ENCODE assay signal across 7 cellular contexts in genomic region chr20:25867015-25867775, GRCh38.
DNase-seq lines count a peak whose midpoint lies in the region; ATAC-seq and TF ChIP-seq lines count a peak whose summit lies in the region.
"Not testable (repeated sequence)": the region's sequence is repeated elsewhere in the genome, so short reads cannot be mapped to it uniquely, and the experiment has no call there.

No MANE protein-coding gene starts in this region.

- H4K20me1 ChIP-seq in GM23338 (replicated peaks; ENCODE audit: insufficient read depth), result not testable (repeated sequence)

- H3K27ac Mint-ChIP-seq in GM23338; WTC11; activated T-helper 2 cell treated with anti-CD3 and anti-CD28 coated beads, Interferon-gamma antibody, Interleukin-2, Interleukin-4, amounts not matched to agents 10 μg/mL and 5 μg/mL and 100 μg/mL, durations not matched to agents 14 hours and 24 hours and 36 hours; mesothelial cell of epicardium; neural crest cell (ENCODE audit: unreplicated experiment): not testable (repeated sequence)

- H3K4me1 Mint-ChIP-seq in GM23338 (peaks cover 28% of the 10 kb centered on the region), WTC11 (peaks cover 33% of the 10 kb centered on the region), mesothelial cell of epicardium (peaks cover 14% of the 10 kb centered on the region), neural crest cell (peaks cover 37% of the 10 kb centered on the region)
- H3K4me1 Mint-ChIP-seq in activated T-helper 2 cell treated with anti-CD3 and anti-CD28 coated beads, Interferon-gamma antibody, Interleukin-2, Interleukin-4, amounts not matched to agents 10 μg/mL and 5 μg/mL and 100 μg/mL, durations not matched to agents 14 hours and 24 hours and 36 hours (ENCODE audit: low read depth), result peaks cover 25% of the 10 kb centered on the region

- H3K27me3 ChIP-seq in GM23338 (ENCODE audit: insufficient read depth), result peaks cover 79% of the 10 kb centered on the region
- not testable (repeated sequence) for H3K27me3 ChIP-seq in thoracic aorta (replicated peaks; ENCODE audit: insufficient read depth)

- H3K4me3 Mint-ChIP-seq in GM23338 (peak overlapping the region; percentile 53), WTC11 (peak overlapping the region; percentile 69), mesothelial cell of epicardium (peak overlapping the region; percentile 4), neural crest cell (peak overlapping the region; percentile 84)
- H3K4me3 Mint-ChIP-seq in activated T-helper 2 cell treated with anti-CD3 and anti-CD28 coated beads, Interferon-gamma antibody, Interleukin-2, Interleukin-4, amounts not matched to agents 10 μg/mL and 5 μg/mL and 100 μg/mL, durations not matched to agents 14 hours and 24 hours and 36 hours (ENCODE audit: low read depth), result peak overlapping the region; percentile 55

- not testable (repeated sequence) for H3K79me2 ChIP-seq in GM23338 (replicated peaks; ENCODE audit: insufficient read depth)

- not testable (repeated sequence) for H3K4me1 ChIP-seq in GM23338 (ENCODE audit: insufficient read depth)
- peaks cover 7 to 19% of the 10 kb centered on the region in 2 donors for H3K4me1 ChIP-seq in thoracic aorta (ENCODE audit: control insufficient read depth in 1 of 2, low read depth in 2 of 2)

- not testable (repeated sequence) for H3K9me2 ChIP-seq in GM23338 (ENCODE audit: insufficient read depth)

- DNase-seq in GM23338 (ENCODE audit: low spot score); WTC11 (ENCODE audit: low spot score); activated T-helper 2 cell treated with anti-CD3 and anti-CD28 coated beads, Interferon-gamma antibody, Interleukin-2, Interleukin-4, amounts not matched to agents 10 μg/mL and 5 μg/mL and 100 μg/mL, durations not matched to agents 14 hours and 24 hours and 36 hours (ENCODE audit: low spot score); coronary artery (ENCODE audit: low spot score); mesothelial cell of epicardium (ENCODE audit: low spot score in 2 of 2, unreplicated experiment in 2 of 2); neural crest cell (ENCODE audit: low read depth, low spot score); thoracic aorta (ENCODE audit: low spot score): not testable (repeated sequence)

- CTCF ChIA-PET in WTC11 (lab: Charles Lee), result not testable (repeated sequence)

- H3K4me2 ChIP-seq in GM23338, result not testable (repeated sequence)

- POLR2A ChIA-PET in WTC11 (lab: Charles Lee), result not testable (repeated sequence)

- not testable (repeated sequence) for H3K27ac ChIP-seq in GM23338 (ENCODE audit: low read depth); coronary artery; thoracic aorta

- intact Hi-C loops in activated T-helper 2 cell treated with anti-CD3 and anti-CD28 coated beads, Interferon-gamma antibody, Interleukin-2, Interleukin-4, amounts not matched to agents 10 μg/mL and 5 μg/mL and 100 μg/mL, durations not matched to agents 14 hours and 24 hours and 36 hours (cut with micrococcal nuclease), result not testable (repeated sequence)

- not testable (repeated sequence) for H3F3A ChIP-seq in GM23338 (replicated peaks; ENCODE audit: low read depth)

- not testable (repeated sequence) for H3K4me3 ChIP-seq in GM23338
- H3K4me3 ChIP-seq in coronary artery, result peak overlapping the region; percentile 68
- H3K4me3 ChIP-seq in thoracic aorta, result peak overlapping the region; percentile 68

- not testable (repeated sequence) for H2AFZ ChIP-seq in GM23338

- not testable (repeated sequence) for ATAC-seq in GM23338; WTC11; thoracic aorta (ENCODE audit: insufficient number of reproducible peaks, low FRiP score, low read depth)

- not testable (repeated sequence) for H3K36me3 ChIP-seq in GM23338 (ENCODE audit: insufficient read depth); thoracic aorta

- TF ChIP-seq CTCF in GM23338 (conservative IDR thresholded peaks at IDR 0.05; ENCODE audit: low read depth in 2 of 2); WTC11 (IDR thresholded peaks at IDR 0.05); coronary artery (IDR thresholded peaks at IDR 0.05); mesothelial cell of epicardium (IDR thresholded peaks at IDR 0.05; ENCODE audit: unreplicated experiment); neural crest cell (conservative IDR thresholded peaks at IDR 0.05); thoracic aorta (IDR thresholded peaks at IDR 0.05): not testable (repeated sequence)

- H3K27me3 Mint-ChIP-seq in GM23338 (ENCODE audit: insufficient read depth, low read depth, poor library complexity) (peaks cover 71% of the 10 kb centered on the region), WTC11 (ENCODE audit: low read depth) (peaks cover 83% of the 10 kb centered on the region), mesothelial cell of epicardium (ENCODE audit: low read depth) (peaks cover 96% of the 10 kb centered on the region), neural crest cell (ENCODE audit: low read depth) (peaks cover 67% of the 10 kb centered on the region)
- peaks cover 61% of the 10 kb centered on the region for H3K27me3 Mint-ChIP-seq in activated T-helper 2 cell treated with anti-CD3 and anti-CD28 coated beads, Interferon-gamma antibody, Interleukin-2, Interleukin-4, amounts not matched to agents 10 μg/mL and 5 μg/mL and 100 μg/mL, durations not matched to agents 14 hours and 24 hours and 36 hours (ENCODE audit: low read depth)

- peaks cover 14% of the 10 kb centered on the region for H3K9me3 Mint-ChIP-seq in GM23338
- not testable (repeated sequence) for H3K9me3 Mint-ChIP-seq in WTC11; activated T-helper 2 cell treated with anti-CD3 and anti-CD28 coated beads, Interferon-gamma antibody, Interleukin-2, Interleukin-4, amounts not matched to agents 10 μg/mL and 5 μg/mL and 100 μg/mL, durations not matched to agents 14 hours and 24 hours and 36 hours; mesothelial cell of epicardium; neural crest cell

- not testable (repeated sequence) for H3K36me3 Mint-ChIP-seq in GM23338 (ENCODE audit: low read depth); WTC11; activated T-helper 2 cell treated with anti-CD3 and anti-CD28 coated beads, Interferon-gamma antibody, Interleukin-2, Interleukin-4, amounts not matched to agents 10 μg/mL and 5 μg/mL and 100 μg/mL, durations not matched to agents 14 hours and 24 hours and 36 hours (ENCODE audit: low read depth); mesothelial cell of epicardium; neural crest cell (ENCODE audit: low read depth)

- not testable (repeated sequence) for H3K9me3 ChIP-seq in thoracic aorta

Comparison
In these comparisons a context has a peak if more than half of its experiments do, and no peak if none do; other contexts are left out.
1. H3K4me3 Mint-ChIP-seq: peak in every context shown above with its lines; median percentile 84 in neural crest cell; 69 in WTC11; 55 in activated T-helper 2 cell treated with anti-CD3 and anti-CD28 coated beads, Interferon-gamma antibody, Interleukin-2, Interleukin-4, amounts not matched to agents 10 μg/mL and 5 μg/mL and 100 μg/mL, durations not matched to agents 14 hours and 24 hours and 36 hours; 53 in GM23338; 4 in mesothelial cell of epicardium.